15 cellular contexts compared by ENCODE assay signal in genomic region chr12:75933136-75933535, GRCh38.
A peak's percentile ranks its signal among the peaks of the same experiment; 100 is the strongest.
DNase-seq lines count a peak whose midpoint lies in the region; ATAC-seq, FAIRE-seq and TF ChIP-seq lines count a peak whose summit lies in the region.
"Had no signal": no experiment of that assay in that cellular context is flagged by ENCODE, and none has a peak within 500 bp of the region (broad histone marks: within the 10 kb centered on the region; RNA-seq: fewer than 3 reads in every experiment).

No MANE protein-coding gene starts in this region.

- no peaks in the 10 kb centered on the region for H3K36me3 Mint-ChIP-seq in astrocyte (ENCODE audit: low read depth, unreplicated experiment)
- H3K36me3 Mint-ChIP-seq: activated naive CD4-positive, alpha-beta T cell treated with anti-CD3 and anti-CD28 coated beads, Interleukin-2, amount 10 ng/mL, durations not matched to agents 7 days and 5 days had no signal

- H3K79me2 ChIP-seq in astrocyte (ENCODE audit: insufficient read depth, low read length) (no peaks in the 10 kb centered on the region), hepatocyte (no peaks in the 10 kb centered on the region)

- H3K9me2 ChIP-seq in hepatocyte (replicated peaks; ENCODE audit: insufficient read depth) = no peaks in the 10 kb centered on the region

- H2AFZ ChIP-seq in astrocyte (ENCODE audit: low read depth, low read length) (no peak overlapping the region), hepatocyte (no peak overlapping the region)

- ATAC-seq in GM18907 (IDR thresholded peaks at IDR 0.05; ENCODE audit: unreplicated experiment) = no peak
- ATAC-seq: stimulated activated effector memory CD8-positive, alpha-beta T cell treated with anti-CD3 and anti-CD28 coated beads, Interleukin-12 subunit alpha, Interleukin-12 subunit beta, amount 100 ng/mL, for 72 hours had no signal

- H3K4me3 ChIP-seq in astrocyte (ENCODE audit: insufficient read depth, low read depth, low read length) = no peak overlapping the region
- H3K4me3 ChIP-seq in hepatocyte = no peak overlapping the region

- H3K4me3 Mint-ChIP-seq in astrocyte (ENCODE audit: unreplicated experiment) = no peak overlapping the region
- H3K4me3 Mint-ChIP-seq: activated naive CD4-positive, alpha-beta T cell treated with anti-CD3 and anti-CD28 coated beads, Interleukin-2, amount 10 ng/mL, durations not matched to agents 7 days and 5 days; CD4-positive, alpha-beta T cell; neural crest cell had no signal

- no peaks in the 10 kb centered on the region for H3K9me3 Mint-ChIP-seq in astrocyte (ENCODE audit: unreplicated experiment)
- H3K9me3 Mint-ChIP-seq: activated naive CD4-positive, alpha-beta T cell treated with anti-CD3 and anti-CD28 coated beads, Interleukin-2, amount 10 ng/mL, durations not matched to agents 7 days and 5 days; CD4-positive, alpha-beta T cell; neural crest cell; stimulated activated effector memory CD8-positive, alpha-beta T cell treated with anti-CD3 and anti-CD28 coated beads, Interleukin-12 subunit alpha, Interleukin-12 subunit beta, amount 100 ng/mL, for 72 hours had no signal

- H3K4me2 ChIP-seq in astrocyte (ENCODE audit: low read length) = peak overlapping the region; percentile 6
- H3K4me2 ChIP-seq in hepatocyte = no peak overlapping the region

- TF ChIP-seq CTCF in astrocyte (IDR thresholded peaks at IDR 0.05; ENCODE audit: insufficient read depth, low read depth, low read length) = no peak
- no peak for TF ChIP-seq CTCF in hepatocyte (IDR thresholded peaks at IDR 0.05; ENCODE audit: poor library complexity)
- TF ChIP-seq CTCF in GM20000 (IDR thresholded peaks at IDR 0.05; ENCODE audit: extremely low read depth, missing control alignments) = no peak

- no peaks in the 10 kb centered on the region for H4K20me1 ChIP-seq in astrocyte (ENCODE audit: insufficient read depth, low read length)
- no peaks in the 10 kb centered on the region for H4K20me1 ChIP-seq in hepatocyte (ENCODE audit: insufficient read depth, poor library complexity, severe bottlenecking)

- WGBS in hepatocyte (ENCODE audit: low lambda C conversion rate, missing lambda C conversion rate) = 80% methylated on average over 4 of the region's 4 CpGs

- no peak overlapping the region for H3K9ac ChIP-seq in astrocyte (ENCODE audit: low read length)

- DNase-seq in AG08395 (ENCODE audit: low spot score) = peak; percentile 72
- DNase-seq in HT1080 (ENCODE audit: low read depth) = peak; percentile 71
- peak; percentile 93 for DNase-seq in astrocyte (ENCODE audit: low read depth)
- DNase-seq in hepatocyte (ENCODE audit: low spot score) = peak; percentile 40
- DNase-seq in NCI-H1105 treated with DMSO at 0.1 percent for 48 hours (lab: John Stamatoyannopoulos, UW) = no peak
- DNase-seq in COLO668 (lab: John Stamatoyannopoulos, UW; ENCODE audit: unreplicated experiment) = no peak
- DNase-seq in GM20000 (ENCODE audit: low spot score) = no peak
- DNase-seq: activated CD4-positive, alpha-beta T cell treated with anti-CD3 and anti-CD28 coated beads for 4 hours; activated naive CD4-positive, alpha-beta T cell treated with anti-CD3 and anti-CD28 coated beads, Interleukin-2, amount 10 ng/mL, durations not matched to agents 7 days and 5 days; CD4-positive, alpha-beta T cell; NCI-H2107; SHP77 had no signal

- peaks cover 15% of the 10 kb centered on the region for H3K4me1 Mint-ChIP-seq in astrocyte (ENCODE audit: low read depth, unreplicated experiment)

- H3K27ac ChIP-seq in astrocyte (ENCODE audit: low read depth, low read length) (peak overlapping the region; percentile 83), hepatocyte (no peak overlapping the region)

- H3K27me3 ChIP-seq in astrocyte (ENCODE audit: insufficient read depth, low read length) (no peaks in the 10 kb centered on the region), hepatocyte (no peaks in the 10 kb centered on the region)

- no peaks in the 10 kb centered on the region for H3K27me3 Mint-ChIP-seq in astrocyte (ENCODE audit: low read depth, unreplicated experiment)
- H3K27me3 Mint-ChIP-seq: activated naive CD4-positive, alpha-beta T cell treated with anti-CD3 and anti-CD28 coated beads, Interleukin-2, amount 10 ng/mL, durations not matched to agents 7 days and 5 days; CD4-positive, alpha-beta T cell had no signal

- no peaks in the 10 kb centered on the region for H3K9me3 ChIP-seq in astrocyte (ENCODE audit: insufficient read depth, low read depth, low read length)
- H3K9me3 ChIP-seq in hepatocyte (ENCODE audit: low read depth) = no peaks in the 10 kb centered on the region

- H3K27ac Mint-ChIP-seq in astrocyte (ENCODE audit: unreplicated experiment) = peak overlapping the region; percentile 89
- H3K27ac Mint-ChIP-seq: CD4-positive, alpha-beta T cell; stimulated activated effector memory CD8-positive, alpha-beta T cell treated with anti-CD3 and anti-CD28 coated beads, Interleukin-12 subunit alpha, Interleukin-12 subunit beta, amount 100 ng/mL, for 72 hours had no signal

- H3K36me3 ChIP-seq in astrocyte (ENCODE audit: insufficient read depth, low read length) = no peaks in the 10 kb centered on the region
- no peaks in the 10 kb centered on the region for H3K36me3 ChIP-seq in hepatocyte (replicated peaks; ENCODE audit: insufficient read depth, low read depth)

- peaks cover 19% of the 10 kb centered on the region for H3K4me1 ChIP-seq in astrocyte (ENCODE audit: insufficient read depth, low read length)
- H3K4me1 ChIP-seq in hepatocyte (ENCODE audit: insufficient read depth) = no peaks in the 10 kb centered on the region

- no peak for FAIRE-seq in astrocyte (lab: Jason Lieb, UNC)

Comparison
In these comparisons a context has a peak if more than half of its experiments do, and no peak if none do; other contexts are left out.
1. DNase-seq: peak in AG08395 (single experiment), HT1080 (single experiment), astrocyte (single experiment) and hepatocyte (single experiment); none in NCI-H1105 treated with DMSO at 0.1 percent for 48 hours (single experiment), COLO668 (single experiment) and GM20000 (single experiment).